Comparison of ENCODE assay signal across 2 cellular contexts in genomic region chr3:128167973-128168674, GRCh38.
TF ChIP-seq lines count a peak whose summit lies in the region.

No MANE protein-coding gene starts in this region.

TF ChIP-seq in SK-N-SH, 30 proteins besides CTCF, POLR2A, EP300 and RAD21 (continued from another document):
- TF ChIP-seq TEAD4 (IDR thresholded peaks at IDR 0.05; ENCODE audit: borderline replicate concordance, insufficient read depth) (no peak), EZH2phosphoT487 (IDR thresholded peaks at IDR 0.05; ENCODE audit: borderline replicate concordance, low read depth) (no peak), POLR2AphosphoS5 (IDR thresholded peaks at IDR 0.05; ENCODE audit: low read depth, low read length) (no peak), GATA2 (CRISPR knock-in tag; IDR thresholded peaks at IDR 0.05) (no peak), SMC3 (IDR thresholded peaks at IDR 0.05; ENCODE audit: low read depth, low read length) (no peak), RFX5 (IDR thresholded peaks at IDR 0.05; ENCODE audit: low read length) (no peak)
TF ChIP-seq in SK-N-SH: peak in this region for 0.

TF ChIP-seq in SK-N-SH treated with all-trans-retinoic acid at 6 μM for 48 hours, 23 proteins besides CTCF, POLR2A, EP300 and RAD21:
- TF ChIP-seq, protein P1, sequence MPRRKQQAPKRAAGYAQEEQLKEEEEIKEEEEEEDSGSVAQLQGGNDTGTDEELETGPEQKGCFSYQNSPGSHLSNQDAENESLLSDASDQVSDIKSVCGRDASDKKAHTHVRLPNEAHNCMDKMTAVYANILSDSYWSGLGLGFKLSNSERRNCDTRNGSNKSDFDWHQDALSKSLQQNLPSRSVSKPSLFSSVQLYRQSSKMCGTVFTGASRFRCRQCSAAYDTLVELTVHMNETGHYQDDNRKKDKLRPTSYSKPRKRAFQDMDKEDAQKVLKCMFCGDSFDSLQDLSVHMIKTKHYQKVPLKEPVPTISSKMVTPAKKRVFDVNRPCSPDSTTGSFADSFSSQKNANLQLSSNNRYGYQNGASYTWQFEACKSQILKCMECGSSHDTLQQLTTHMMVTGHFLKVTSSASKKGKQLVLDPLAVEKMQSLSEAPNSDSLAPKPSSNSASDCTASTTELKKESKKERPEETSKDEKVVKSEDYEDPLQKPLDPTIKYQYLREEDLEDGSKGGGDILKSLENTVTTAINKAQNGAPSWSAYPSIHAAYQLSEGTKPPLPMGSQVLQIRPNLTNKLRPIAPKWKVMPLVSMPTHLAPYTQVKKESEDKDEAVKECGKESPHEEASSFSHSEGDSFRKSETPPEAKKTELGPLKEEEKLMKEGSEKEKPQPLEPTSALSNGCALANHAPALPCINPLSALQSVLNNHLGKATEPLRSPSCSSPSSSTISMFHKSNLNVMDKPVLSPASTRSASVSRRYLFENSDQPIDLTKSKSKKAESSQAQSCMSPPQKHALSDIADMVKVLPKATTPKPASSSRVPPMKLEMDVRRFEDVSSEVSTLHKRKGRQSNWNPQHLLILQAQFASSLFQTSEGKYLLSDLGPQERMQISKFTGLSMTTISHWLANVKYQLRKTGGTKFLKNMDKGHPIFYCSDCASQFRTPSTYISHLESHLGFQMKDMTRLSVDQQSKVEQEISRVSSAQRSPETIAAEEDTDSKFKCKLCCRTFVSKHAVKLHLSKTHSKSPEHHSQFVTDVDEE (CRISPR knock-in tag; IDR thresholded peaks at IDR 0.05) = no peak
